In the genomic region with DNA sequence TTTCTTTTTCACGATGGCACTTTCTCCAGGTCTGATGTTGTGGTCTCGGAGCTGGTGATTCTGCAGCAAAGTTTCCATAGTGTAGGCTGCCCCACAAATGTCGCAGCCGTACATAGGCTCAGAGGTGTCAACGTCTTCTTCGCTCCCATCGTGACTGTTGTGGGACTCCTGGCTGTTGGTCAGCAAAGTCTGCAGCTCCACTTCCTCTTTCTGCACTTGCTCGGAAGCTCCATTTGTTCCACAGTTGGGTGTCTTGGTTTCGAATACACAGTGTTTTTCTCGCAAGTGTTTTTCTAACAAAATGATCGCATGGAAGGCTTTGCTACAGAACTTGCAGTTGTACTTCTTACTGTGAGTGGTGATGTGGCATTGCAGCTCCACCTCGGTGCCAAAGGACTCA, we compare ENCODE assay signal across 20 cellular contexts.
"Had no signal": no experiment of that assay in that cellular context is flagged by ENCODE, and none has a peak within 500 bp of the region (broad histone marks: within the 10 kb centered on the region; RNA-seq: fewer than 3 reads in every experiment).

No MANE protein-coding gene starts in this region.

- H3K4me1 Mint-ChIP-seq: central memory CD8-positive, alpha-beta T cell; stimulated activated memory B cell treated with anti-CD40 and anti-IgM and Interleukin-4, amounts not matched to agents 10 μg/mL and 1 μg/mL and 100 μg/mL, for 72 hours had no signal

- DNase-seq: activated CD4-positive, alpha-beta T cell treated with anti-CD3 and anti-CD28 coated beads for 4 hours; activated naive CD4-positive, alpha-beta T cell treated with Interleukin-2 at 50 U/mL for 16 hours; adrenal gland; dermis blood vessel endothelial cell; esophagus squamous epithelium; foreskin fibroblast; head of caudate nucleus; left colon; mammary epithelial cell; occipital lobe; psoas muscle; right lobe of liver; SW 1271; transverse colon had no signal

- ATAC-seq: left colon; natural killer cell treated with Interleukin-12 subunit alpha and Interleukin-12 subunit beta and Interleukin-15 and Interleukin-18, amount 100 ng/mL, for 72 hours; right lobe of liver; stimulated activated memory B cell treated with anti-CD40 and anti-IgM and Interleukin-4, amounts not matched to agents 10 μg/mL and 1 μg/mL and 100 μg/mL, for 72 hours had no signal

- H3K4me1 ChIP-seq: right lobe of liver had no signal

- H3K9me3 Mint-ChIP-seq: activated T-helper 1 cell treated with anti-CD3 and anti-CD28 coated beads, Interleukin-12 subunit alpha, Interleukin-12 subunit beta, Interleukin-2, Interleukin-4 antibody, amounts not matched to agents 30 ng/mL and 10 ng/mL and 1 ng/mL, durations not matched to agents 14 hours and 24 hours and 36 hours; natural killer cell treated with Interleukin-12 subunit alpha and Interleukin-12 subunit beta and Interleukin-15 and Interleukin-18, amount 100 ng/mL, for 72 hours; stimulated activated memory B cell treated with anti-CD40 and anti-IgM and Interleukin-4, amounts not matched to agents 10 μg/mL and 1 μg/mL and 100 μg/mL, for 72 hours; T-helper 2 cell treated with Interferon-gamma antibody and Interleukin-4, amounts not matched to agents 5 μg/mL and 100 μg/mL, for 36 hours had no signal

- H3K27me3 ChIP-seq: adrenal gland, esophagus squamous epithelium, right lobe of liver, transverse colon had no signal

- H3K9me3 ChIP-seq: adrenal gland, esophagus squamous epithelium, psoas muscle, right lobe of liver, transverse colon had no signal

- H3K4me3 ChIP-seq: adrenal gland, esophagus squamous epithelium, right lobe of liver, transverse colon had no signal

- H3K27me3 Mint-ChIP-seq: brain; central memory CD8-positive, alpha-beta T cell had no signal

- H3K4me3 Mint-ChIP-seq: activated T-helper 1 cell treated with anti-CD3 and anti-CD28 coated beads, Interleukin-12 subunit alpha, Interleukin-12 subunit beta, Interleukin-2, Interleukin-4 antibody, amounts not matched to agents 30 ng/mL and 10 ng/mL and 1 ng/mL, durations not matched to agents 14 hours and 24 hours and 36 hours; brain; central memory CD8-positive, alpha-beta T cell; natural killer cell treated with Interleukin-12 subunit alpha and Interleukin-12 subunit beta and Interleukin-15 and Interleukin-18, amount 100 ng/mL, for 72 hours; stimulated activated memory B cell treated with anti-CD40 and anti-IgM and Interleukin-4, amounts not matched to agents 10 μg/mL and 1 μg/mL and 100 μg/mL, for 72 hours; T-helper 2 cell treated with Interferon-gamma antibody and Interleukin-4, amounts not matched to agents 5 μg/mL and 100 μg/mL, for 36 hours had no signal

- H3K27ac Mint-ChIP-seq: activated T-helper 1 cell treated with anti-CD3 and anti-CD28 coated beads, Interleukin-12 subunit alpha, Interleukin-12 subunit beta, Interleukin-2, Interleukin-4 antibody, amounts not matched to agents 30 ng/mL and 10 ng/mL and 1 ng/mL, durations not matched to agents 14 hours and 24 hours and 36 hours; natural killer cell treated with Interleukin-12 subunit alpha and Interleukin-12 subunit beta and Interleukin-15 and Interleukin-18, amount 100 ng/mL, for 72 hours; stimulated activated memory B cell treated with anti-CD40 and anti-IgM and Interleukin-4, amounts not matched to agents 10 μg/mL and 1 μg/mL and 100 μg/mL, for 72 hours; T-helper 2 cell treated with Interferon-gamma antibody and Interleukin-4, amounts not matched to agents 5 μg/mL and 100 μg/mL, for 36 hours had no signal

- H3K36me3 Mint-ChIP-seq: natural killer cell treated with Interleukin-12 subunit alpha and Interleukin-12 subunit beta and Interleukin-15 and Interleukin-18, amount 100 ng/mL, for 72 hours; stimulated activated memory B cell treated with anti-CD40 and anti-IgM and Interleukin-4, amounts not matched to agents 10 μg/mL and 1 μg/mL and 100 μg/mL, for 72 hours had no signal

- H3K36me3 ChIP-seq: adrenal gland, right lobe of liver, transverse colon had no signal

- H3K27ac ChIP-seq: adrenal gland, esophagus squamous epithelium, right lobe of liver, transverse colon had no signal
